In the genomic region with DNA sequence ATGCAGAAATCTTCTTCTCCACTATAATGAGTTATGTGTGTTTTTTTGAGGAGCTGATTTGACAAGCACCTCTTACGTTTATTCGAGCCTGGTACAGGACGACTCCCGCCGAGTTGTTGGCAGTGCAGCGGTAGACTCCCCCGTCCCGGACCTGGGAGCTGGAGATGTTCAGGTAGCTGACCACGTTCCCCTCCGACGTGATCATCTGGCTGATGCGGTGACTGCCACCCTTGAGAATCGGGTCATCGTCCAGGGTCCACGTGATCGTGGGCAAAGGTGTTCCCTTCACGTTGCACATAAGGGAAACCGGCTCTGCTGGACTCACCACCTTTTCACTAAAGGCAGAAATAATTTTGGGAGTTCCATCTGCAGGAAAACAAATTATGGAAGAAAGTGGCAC, we compare ENCODE assay signal across 8 cellular contexts.
"Had no signal": no experiment of that assay in that cellular context is flagged by ENCODE, and none has a peak within 500 bp of the region (broad histone marks: within the 10 kb centered on the region; RNA-seq: fewer than 3 reads in every experiment).

No MANE protein-coding gene starts in this region.

- H3K27ac Mint-ChIP-seq: GM23338, HFFc6, IgD-negative memory B cell had no signal

- H3K4me2 ChIP-seq: GM23338 had no signal

- H3K4me3 ChIP-seq: GM23338, HAP-1 had no signal

- H3K4me3 Mint-ChIP-seq: GM23338, HFFc6, IgD-negative memory B cell had no signal

- ATAC-seq: GM23338, HCT116, HepG2 had no signal

- H3K36me3 ChIP-seq: HAP-1 had no signal

- DNase-seq: HFFc6, KBM-7 had no signal

- H3K27ac ChIP-seq: HL-60 had no signal

- H3K9me3 ChIP-seq: HAP-1 had no signal

- H2AFZ ChIP-seq: GM23338 had no signal

- H3K4me1 ChIP-seq: HAP-1 had no signal

- H3K4me1 Mint-ChIP-seq: IgD-negative memory B cell had no signal

- H3K27me3 Mint-ChIP-seq: IgD-negative memory B cell had no signal
